ENCODE assay signal across 8 cellular contexts in genomic region chr20:53618490-53619000, GRCh38. TPM values are rescaled to one million over a fixed set of nuclear protein-coding genes. Genes with fewer than 3 reads are reported as not detected.
A peak's percentile ranks its signal among the peaks of the same experiment; 100 is the strongest.
DNase-seq lines count a peak whose midpoint lies in the region; ATAC-seq and TF ChIP-seq lines count a peak whose summit lies in the region.
"Not testable (repeated sequence)": the region's sequence is repeated elsewhere in the genome, so short reads cannot be mapped to it uniquely, and the experiment has no call there.

No MANE protein-coding gene starts in this region.

- not testable (repeated sequence) for H3K4me3 Mint-ChIP-seq in Calu3 (ENCODE audit: low read depth, unreplicated experiment); activated naive CD8-positive, alpha-beta T cell treated with anti-CD3 and anti-CD28 coated beads, Interleukin-2, amount 10 ng/mL, durations not matched to agents 7 days and 5 days

- not testable (repeated sequence) for H3K4me2 ChIP-seq in OCI-LY7 (ENCODE audit: low read length)

- H3K4me3 ChIP-seq in OCI-LY7 (ENCODE audit: low read depth, low read length, poor library complexity, severe bottlenecking); body of pancreas; right lobe of liver; upper lobe of right lung: not testable (repeated sequence)

- peaks cover 46% of the 10 kb centered on the region for H3K4me1 Mint-ChIP-seq in Calu3 (ENCODE audit: low read depth, unreplicated experiment)
- peaks cover 29% of the 10 kb centered on the region for H3K4me1 Mint-ChIP-seq in activated naive CD8-positive, alpha-beta T cell treated with anti-CD3 and anti-CD28 coated beads, Interleukin-2, amount 10 ng/mL, durations not matched to agents 7 days and 5 days

- not testable (repeated sequence) for H4K20me1 ChIP-seq in OCI-LY7 (ENCODE audit: insufficient read depth, low read length)

- not testable (repeated sequence) for DNase-seq in Calu3; OCI-LY7 (ENCODE audit: low spot score); RWPE1 (ENCODE audit: low spot score); body of pancreas
- peak; percentile 8 for DNase-seq in activated naive CD8-positive, alpha-beta T cell treated with anti-CD3 and anti-CD28 coated beads, Interleukin-2, amount 10 ng/mL, durations not matched to agents 7 days and 5 days
- DNase-seq in right lobe of liver (peak in 2 of 3 donors; percentile 17 to 38), posterior vena cava (ENCODE audit: low spot score) (peak; percentile 17), upper lobe of right lung (peak; percentile 17)

- CTCF ChIA-PET in Calu3 (lab: Charles Lee): interaction anchor here (0.7 kb wide), 1 partner anchor 301 kb away, joined by 5 read pairs; no protein-coding TSS in a partner anchor
- CTCF ChIA-PET in OCI-LY7 (lab: Charles Lee; ENCODE audit: unreplicated experiment); RWPE1 (lab: Yijun Ruan, JAX): not testable (repeated sequence)

- H3K27ac ChIP-seq in OCI-LY7 (ENCODE audit: low read depth, low read length, poor library complexity, severe bottlenecking); right lobe of liver; upper lobe of right lung: not testable (repeated sequence)
- H3K27ac ChIP-seq in RWPE1: peak overlapping the region; percentile 18
- peak overlapping the region in 3 of 4 donors; percentile 26 to 52 (median 48) for H3K27ac ChIP-seq in body of pancreas

- TF ChIP-seq CTCF in Calu3 (IDR thresholded peaks at IDR 0.05; ENCODE audit: unreplicated experiment); OCI-LY7 (conservative IDR thresholded peaks at IDR 0.05; ENCODE audit: low read length); RWPE1 (conservative IDR thresholded peaks at IDR 0.05; ENCODE audit: low read depth); body of pancreas (IDR thresholded peaks at IDR 0.05); right lobe of liver (IDR thresholded peaks at IDR 0.05); upper lobe of right lung (IDR thresholded peaks at IDR 0.05): not testable (repeated sequence)

- not testable (repeated sequence) for H3K79me2 ChIP-seq in OCI-LY7 (ENCODE audit: insufficient read depth, low read depth, low read length)

- not testable (repeated sequence) for H3K9me3 ChIP-seq in OCI-LY7 (ENCODE audit: low read length); body of pancreas; right lobe of liver; upper lobe of right lung

- TF ChIP-seq POLR2A in body of pancreas (IDR thresholded peaks at IDR 0.05); right lobe of liver (IDR thresholded peaks at IDR 0.05): not testable (repeated sequence)

- H3K4me1 ChIP-seq in OCI-LY7 (ENCODE audit: insufficient read depth, low read length, poor library complexity, severe bottlenecking) (peaks cover 44% of the 10 kb centered on the region), body of pancreas (peaks cover 28% of the 10 kb centered on the region), right lobe of liver (peaks cover 0 to 29% (median 7%) of the 10 kb centered on the region in 4 donors), upper lobe of right lung (peaks cover 26% of the 10 kb centered on the region)

- WGBS in body of pancreas, 2 donors: 94 to 95% methylated on average over 9 to 12 of the region's 12 CpGs
- 86% methylated on average over 7 of the region's 12 CpGs for WGBS in right lobe of liver (ENCODE audit: insufficient coverage, low coverage, low lambda C conversion rate, missing lambda C conversion rate)

- H3K27me3 ChIP-seq in body of pancreas, right lobe of liver, upper lobe of right lung: not testable (repeated sequence)

- intact Hi-C loops in Calu3 (cut with micrococcal nuclease; ENCODE audit: unreplicated experiment): loop anchor here (2.0 kb wide), 1 partner anchor 22 kb away; no protein-coding TSS in a partner anchor
- intact Hi-C loops in OCI-LY7 (cut with micrococcal nuclease; ENCODE audit: unreplicated experiment); body of pancreas (cut with DNase I); right lobe of liver (cut with DNase I); posterior vena cava (cut with DNase I); upper lobe of right lung (cut with DNase I): not testable (repeated sequence)

- peak overlapping the region; percentile 20; the same call in 1 of the 2 replicates for H2AFZ ChIP-seq in OCI-LY7 (ENCODE audit: low read length)

- ATAC-seq in activated naive CD8-positive, alpha-beta T cell treated with anti-CD3 and anti-CD28 coated beads, Interleukin-2, amount 10 ng/mL, durations not matched to agents 7 days and 5 days (ENCODE audit: low read depth); body of pancreas; right lobe of liver; upper lobe of right lung: not testable (repeated sequence)

- POLR2A ChIA-PET in OCI-LY7 (lab: Charles Lee): interaction anchor here (0.6 to 1.3 kb wide), 2 partner anchors 98 to 315 kb away, joined by 3 to 4 read pairs; no protein-coding TSS in a partner anchor
- POLR2A ChIA-PET in RWPE1 (lab: Yijun Ruan, JAX; ENCODE audit: low non-redundant PET): not testable (repeated sequence)
- POLR2A ChIA-PET in activated naive CD8-positive, alpha-beta T cell treated with anti-CD3 and anti-CD28 coated beads, Interleukin-2, amount 10 ng/mL, durations not matched to agents 7 days and 5 days (lab: Charles Lee): interaction anchor here (0.7 kb wide), 1 partner anchor 10 kb away, joined by 3 read pairs; no protein-coding TSS in a partner anchor

- BruUV-seq in Calu3 (replicated peaks; lab: Mats Ljungman, UMichigan); OCI-LY7 (replicated peaks; lab: Mats Ljungman, UMichigan): not testable (repeated sequence)

- peaks cover 20% of the 10 kb centered on the region for H3K36me3 Mint-ChIP-seq in Calu3 (ENCODE audit: insufficient read depth, unreplicated experiment)
- H3K36me3 Mint-ChIP-seq in activated naive CD8-positive, alpha-beta T cell treated with anti-CD3 and anti-CD28 coated beads, Interleukin-2, amount 10 ng/mL, durations not matched to agents 7 days and 5 days: not testable (repeated sequence)

- peak overlapping the region; percentile 28 for H3K27ac Mint-ChIP-seq in Calu3 (ENCODE audit: unreplicated experiment)
- H3K27ac Mint-ChIP-seq in activated naive CD8-positive, alpha-beta T cell treated with anti-CD3 and anti-CD28 coated beads, Interleukin-2, amount 10 ng/mL, durations not matched to agents 7 days and 5 days: not testable (repeated sequence)

- not testable (repeated sequence) for H3K36me3 ChIP-seq in OCI-LY7 (ENCODE audit: insufficient read depth, low read length); body of pancreas (replicated peaks in 1 of 2; ENCODE audit: insufficient read depth in 1 of 2, low read depth in 2 of 2); right lobe of liver; upper lobe of right lung

- not testable (repeated sequence) for H3K9me3 Mint-ChIP-seq in Calu3 (ENCODE audit: low read depth, unreplicated experiment); activated naive CD8-positive, alpha-beta T cell treated with anti-CD3 and anti-CD28 coated beads, Interleukin-2, amount 10 ng/mL, durations not matched to agents 7 days and 5 days

- H3K9me2 ChIP-seq in OCI-LY7 (ENCODE audit: insufficient read depth, low read length): not testable (repeated sequence)

- not testable (repeated sequence) for H3K27me3 Mint-ChIP-seq in Calu3 (ENCODE audit: unreplicated experiment); activated naive CD8-positive, alpha-beta T cell treated with anti-CD3 and anti-CD28 coated beads, Interleukin-2, amount 10 ng/mL, durations not matched to agents 7 days and 5 days

RNA-seq across cellular contexts. Expression of gene ZNF217, which starts 24.9 kb away (rescaled TPM):
- total RNA-seq in Calu3 (2022): 87.3 and 95.6 TPM in 2 replicates
- total RNA-seq in OCI-LY7 (2014; rRNA removed; shearing (Covaris generic)): 35.1 and 39.7 TPM in 2 replicates
- total RNA-seq in OCI-LY7 (2022): 68.4 and 77.0 TPM in 2 replicates
- 100 to 1,000 TPM; 133 to 144 TPM for total RNA-seq in activated naive CD8-positive, alpha-beta T cell treated with anti-CD3 and anti-CD28 coated beads, Interleukin-2, amount 10 ng/mL, durations not matched to agents 7 days and 5 days
- total RNA-seq in body of pancreas: 10 to 100 TPM; 17.4 to 27.7 TPM
- 10 to 100 TPM; 11.3 to 27.1 (median 15.8) TPM for total RNA-seq in right lobe of liver
- 10 to 100 TPM; 18.4 to 22.7 TPM for total RNA-seq in posterior vena cava
- total RNA-seq in upper lobe of right lung: 30.9 TPM
